ENCODE assay signal across 17 cellular contexts in the genomic region with DNA sequence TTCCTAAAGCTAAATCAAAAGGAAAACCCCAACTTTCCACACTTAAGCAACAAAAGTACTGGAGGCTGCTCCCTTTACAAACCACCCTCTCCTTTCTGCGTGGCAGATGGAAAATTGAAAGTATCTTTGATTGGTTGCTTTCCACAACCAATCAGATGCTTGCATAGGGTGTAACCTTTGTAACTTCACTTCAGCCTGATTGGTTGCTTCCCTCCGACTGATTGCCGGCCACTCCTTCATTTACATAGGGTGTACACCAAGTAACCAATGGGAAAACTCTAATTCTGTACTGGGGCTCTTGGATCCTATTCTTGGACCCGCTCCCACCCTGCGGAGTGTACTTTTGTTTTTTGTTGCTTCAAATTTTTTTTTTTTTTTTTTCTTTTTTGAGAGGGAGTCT.
DNase-seq lines count a peak whose midpoint lies in the region; ATAC-seq and TF ChIP-seq lines count a peak whose summit lies in the region.
"Had no signal": no experiment of that assay in that cellular context is flagged by ENCODE, and none has a peak within 500 bp of the region (broad histone marks: within the 10 kb centered on the region; RNA-seq: fewer than 3 reads in every experiment).

No MANE protein-coding gene starts in this region.

- no peak for ATAC-seq in IMR-90 (ENCODE audit: low read depth)
- no peak for ATAC-seq in WTC11

- H2BK120ac ChIP-seq in IMR-90 (ENCODE audit: low read depth, low read length), result peak overlapping the region; percentile 62; the same call in 1 of the 2 replicates

- WGBS in IMR-90 (ENCODE audit: extremely low coverage in 2 of 2, insufficient read length in 1 of 2), 2 experiments, result no CpG with 5 or more reads among the region's 5 CpGs
- WGBS in hepatocyte (ENCODE audit: low lambda C conversion rate, missing lambda C conversion rate), result 90% methylated on average over 5 of the region's 5 CpGs

- H3K14ac ChIP-seq in IMR-90 (replicated peaks; ENCODE audit: low read depth, low read length), result no peak overlapping the region; the same call in 1 of the 2 replicates

- no peak overlapping the region for H4K8ac ChIP-seq in IMR-90 (ENCODE audit: low read depth in 2 of 2, low read length in 2 of 2)

- H2BK5ac ChIP-seq in IMR-90 (ENCODE audit: low read depth, low read length, poor library complexity, severe bottlenecking), result no peak overlapping the region

- H3K36me3 ChIP-seq in IMR-90 (ENCODE audit: control insufficient read depth, insufficient read depth, low read length) (no peaks in the 10 kb centered on the region), hepatocyte (replicated peaks; ENCODE audit: insufficient read depth, low read depth) (no peaks in the 10 kb centered on the region)

- H3K27ac Mint-ChIP-seq in WTC11 (no peak overlapping the region), immature natural killer cell (no peak overlapping the region)
- H3K27ac Mint-ChIP-seq: B cell; CD4-positive, alpha-beta T cell had no signal

- H3K4me3 Mint-ChIP-seq in WTC11 (no peak overlapping the region), immature natural killer cell (no peak overlapping the region)
- H3K4me3 Mint-ChIP-seq: B cell; CD4-positive, alpha-beta T cell had no signal

- H3K27me3 Mint-ChIP-seq in WTC11 (ENCODE audit: low read depth), result peaks cover 9% of the 10 kb centered on the region
- peaks cover 0 to 2% (median 2%) of the 10 kb centered on the region in 3 donors for H3K27me3 Mint-ChIP-seq in immature natural killer cell (ENCODE audit: low read depth in 3 of 3)

- H3K9me3 ChIP-seq in IMR-90 (ENCODE audit: control insufficient read depth, insufficient read depth, low read length) (no peaks in the 10 kb centered on the region), hepatocyte (ENCODE audit: low read depth) (no peaks in the 10 kb centered on the region)

- H2BK20ac ChIP-seq in IMR-90 (ENCODE audit: low read depth, low read length), result peak overlapping the region; percentile 9

- peak overlapping the region; percentile 15; the same call in 1 of the 2 replicates for H3K4ac ChIP-seq in IMR-90 (ENCODE audit: low read depth, low read length)

- no peak overlapping the region for H2AK5ac ChIP-seq in IMR-90 (ENCODE audit: low read depth, low read length)

- H3K4me2 ChIP-seq in IMR-90 (ENCODE audit: low read depth, low read length) (no peak overlapping the region), hepatocyte (no peak overlapping the region)

- peaks cover 7 to 30% of the 10 kb centered on the region in 2 experiments; a peak in 3 of 4 replicates for H3K79me1 ChIP-seq in IMR-90 (ENCODE audit: low read depth in 1 of 2, low read length in 2 of 2)

- DNase-seq in A172 (ENCODE audit: low spot score) (peak; percentile 80), IMR-90 (no peak), NCI-H2029 (lab: John Stamatoyannopoulos, UW) (peak; percentile 76), WTC11 (ENCODE audit: low spot score) (no peak), amniotic stem cell (lab: John Stamatoyannopoulos, UW) (no peak), immature natural killer cell (no peak), hepatocyte (ENCODE audit: low spot score) (no peak), DMS79 (lab: John Stamatoyannopoulos, UW) (no peak)
- DNase-seq: C1 segment of cervical spinal cord; CD4-positive, alpha-beta T cell; DMS153; GF-D8; H7; KG1 had no signal

- no peak for TF ChIP-seq POLR2A in IMR-90 (IDR thresholded peaks at IDR 0.05; ENCODE audit: low read depth, low read length)

- intact Hi-C loops in IMR-90 (cut with micrococcal nuclease), result no loop called here

- CTCF ChIA-PET in IMR-90 (lab: Yijun Ruan, JAX) (no interaction called here), WTC11 (lab: Charles Lee) (no interaction called here)

- in situ Hi-C loops in IMR-90 (cut with MboI; ENCODE audit: low sequenced_read_pairs), result no loop called here

- H3K27ac ChIP-seq in IMR-90 (ENCODE audit: insufficient read depth, low read length) (no peak overlapping the region), hepatocyte (no peak overlapping the region)
- H3K27ac ChIP-seq: 22Rv1, HL-60 had no signal

- 0 out of 2 replicates have a peak, but pooled peaks cover 2% of the 10 kb centered on the region for H3K9me1 ChIP-seq in IMR-90 (ENCODE audit: insufficient read depth, low read length)

- H3K18ac ChIP-seq in IMR-90 (ENCODE audit: low read depth, low read length), result peak overlapping the region; percentile 29; the same call in 1 of the 2 replicates

- H3K79me2 ChIP-seq in hepatocyte, result no peaks in the 10 kb centered on the region

- no peak for TF ChIP-seq RAD21 in IMR-90 (IDR thresholded peaks at IDR 0.05; ENCODE audit: low read length)

- BruUV-seq in IMR-90 (replicated peaks; lab: Mats Ljungman, UMichigan), result no TSS peak

- H3K9me3 Mint-ChIP-seq in WTC11 (no peaks in the 10 kb centered on the region), immature natural killer cell (peaks cover 0 to 26% (median 6%) of the 10 kb centered on the region in 6 donors)

- H3K4me1 Mint-ChIP-seq in WTC11 (peaks cover 7% of the 10 kb centered on the region), immature natural killer cell (no peaks in the 10 kb centered on the region)

- no peak overlapping the region for H2AK9ac ChIP-seq in IMR-90 (replicated peaks; ENCODE audit: low read depth, low read length, poor library complexity)

- dilution Hi-C loops in IMR-90 (cut with HindIII; ENCODE audit: low sequenced_read_pairs, unreplicated experiment), result no loop called here

- peak overlapping the region; percentile 16; the same call in 1 of the 2 replicates for H4K91ac ChIP-seq in IMR-90 (ENCODE audit: insufficient read depth, low read depth, low read length)

- H3K4me3 ChIP-seq in IMR-90 (ENCODE audit: insufficient read depth, low read depth, low read length) (no peak overlapping the region), hepatocyte (no peak overlapping the region)

- peak overlapping the region; percentile 61; the same call in 1 of the 2 replicates for H4K5ac ChIP-seq in IMR-90 (ENCODE audit: low read depth, low read length)

- no peak for TF ChIP-seq CTCF in IMR-90 (conservative IDR thresholded peaks at IDR 0.05; ENCODE audit: low read depth, low read length)
- no peak for TF ChIP-seq CTCF in WTC11 (IDR thresholded peaks at IDR 0.05)
- no peak for TF ChIP-seq CTCF in hepatocyte (IDR thresholded peaks at IDR 0.05; ENCODE audit: poor library complexity)

- H2AFZ ChIP-seq in IMR-90 (replicated peaks; ENCODE audit: low read length, poor library complexity) (no peak overlapping the region), hepatocyte (no peak overlapping the region)

- no peaks in the 10 kb centered on the region for H4K20me1 ChIP-seq in IMR-90 (ENCODE audit: insufficient read depth, low read length)
- no peaks in the 10 kb centered on the region for H4K20me1 ChIP-seq in hepatocyte (ENCODE audit: insufficient read depth, poor library complexity, severe bottlenecking)

- no peaks in the 10 kb centered on the region for H3K9me2 ChIP-seq in hepatocyte (replicated peaks; ENCODE audit: insufficient read depth)

- POLR2A ChIA-PET in IMR-90 (lab: Charles Lee; ENCODE audit: unreplicated experiment), result no interaction called here
- POLR2A ChIA-PET in WTC11 (lab: Charles Lee), result no interaction called here

- H3K56ac ChIP-seq in IMR-90 (ENCODE audit: extremely low read depth, insufficient read depth, low read length), result no peak overlapping the region

- H3K36me3 Mint-ChIP-seq in WTC11, result no peaks in the 10 kb centered on the region
- H3K36me3 Mint-ChIP-seq in immature natural killer cell, result no peaks in the 10 kb centered on the region

- H2BK15ac ChIP-seq in IMR-90 (ENCODE audit: low read depth, low read length), result no peak overlapping the region; the same call in 2 of the 3 replicates

- H3K9ac ChIP-seq in IMR-90 (ENCODE audit: low read depth, low read length), result no peak overlapping the region

- H3K27me3 ChIP-seq in IMR-90 (ENCODE audit: control insufficient read depth, insufficient read depth, low read length), result no peaks in the 10 kb centered on the region
- H3K27me3 ChIP-seq in hepatocyte, result peaks cover 18% of the 10 kb centered on the region

- H3K4me1 ChIP-seq in IMR-90 (ENCODE audit: control insufficient read depth, insufficient read depth, low read length), result peaks cover 9% of the 10 kb centered on the region
- peaks cover 8% of the 10 kb centered on the region for H3K4me1 ChIP-seq in hepatocyte (ENCODE audit: insufficient read depth)

- H3K23ac ChIP-seq in IMR-90 (ENCODE audit: low read depth, low read length), result no peak overlapping the region

TF ChIP-seq in IMR-90, 13 proteins besides CTCF, POLR2A, EP300 and RAD21:
- TF ChIP-seq CHD1 (IDR thresholded peaks at IDR 0.05; ENCODE audit: low read depth, low read length) (no peak), NFE2L2 (IDR thresholded peaks at IDR 0.05; ENCODE audit: low read depth, low read length) (no peak), FOS (IDR thresholded peaks at IDR 0.05; ENCODE audit: low read depth, low read length) (no peak), MAFK (IDR thresholded peaks at IDR 0.05; ENCODE audit: low read depth, low read length) (no peak)
- TF ChIP-seq, protein P1, sequence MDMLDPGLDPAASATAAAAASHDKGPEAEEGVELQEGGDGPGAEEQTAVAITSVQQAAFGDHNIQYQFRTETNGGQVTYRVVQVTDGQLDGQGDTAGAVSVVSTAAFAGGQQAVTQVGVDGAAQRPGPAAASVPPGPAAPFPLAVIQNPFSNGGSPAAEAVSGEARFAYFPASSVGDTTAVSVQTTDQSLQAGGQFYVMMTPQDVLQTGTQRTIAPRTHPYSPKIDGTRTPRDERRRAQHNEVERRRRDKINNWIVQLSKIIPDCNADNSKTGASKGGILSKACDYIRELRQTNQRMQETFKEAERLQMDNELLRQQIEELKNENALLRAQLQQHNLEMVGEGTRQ (IDR thresholded peaks at IDR 0.05; ENCODE audit: low read depth, low read length), result no peak
TF ChIP-seq in IMR-90: peak in this region for 0.

TF ChIP-seq in WTC11, 78 proteins besides CTCF, POLR2A, EP300 and RAD21:
- TF ChIP-seq ESRRA (CRISPR knock-in tag; IDR thresholded peaks at IDR 0.05; ENCODE audit: borderline replicate concordance) (no peak), NFYB (CRISPR knock-in tag; conservative IDR thresholded peaks at IDR 0.05; ENCODE audit: low read depth) (0 out of 2 replicates have a peak, but pooled peaks have one; percentile 25), CREM (CRISPR knock-in tag; IDR thresholded peaks at IDR 0.05) (no peak)

Comparison
In these comparisons a context has a peak if more than half of its experiments do, and no peak if none do; other contexts are left out.
1. DNase-seq: peak in A172 (single experiment) and NCI-H2029 (single experiment); none in IMR-90 (single experiment), WTC11 (single experiment), amniotic stem cell (single experiment), immature natural killer cell (0 of 3), hepatocyte (single experiment) and DMS79 (single experiment).